Comparison of ENCODE assay signal across 11 cellular contexts in genomic region chr22:19173047-19174035, GRCh38. TPM values are rescaled to one million over a fixed set of nuclear protein-coding genes. Genes with fewer than 3 reads are reported as not detected.
DNase-seq lines count a peak whose midpoint lies in the region; FAIRE-seq and TF ChIP-seq lines count a peak whose summit lies in the region.
"Had no signal": no experiment of that assay in that cellular context is flagged by ENCODE, and none has a peak within 500 bp of the region (broad histone marks: within the 10 kb centered on the region; RNA-seq: fewer than 3 reads in every experiment).

No MANE protein-coding gene starts in this region.

- H3K27me3 ChIP-seq in BE2C = peaks cover 22% of the 10 kb centered on the region
- peaks cover 14% of the 10 kb centered on the region for H3K27me3 ChIP-seq in astrocyte (ENCODE audit: insufficient read depth, low read length)
- H3K27me3 ChIP-seq in mucosa of stomach (ENCODE audit: control insufficient read depth, insufficient read depth, low read length) = peaks cover 24% of the 10 kb centered on the region
- no peaks in the 10 kb centered on the region for H3K27me3 ChIP-seq in right atrium auricular region

- no peak overlapping the region for H2AFZ ChIP-seq in astrocyte (ENCODE audit: low read depth, low read length)

- H3K4me3 ChIP-seq in BE2C (ENCODE audit: low read depth, low read length) (peak overlapping the region; percentile 96), astrocyte (ENCODE audit: insufficient read depth, low read depth, low read length) (peak overlapping the region; percentile 85), mucosa of stomach (ENCODE audit: low read length) (no peak overlapping the region), right atrium auricular region (no peak overlapping the region)

- peaks cover 60% of the 10 kb centered on the region for H3K4me1 Mint-ChIP-seq in HFFc6 (ENCODE audit: low read depth)
- peaks cover 22% of the 10 kb centered on the region for H3K4me1 Mint-ChIP-seq in astrocyte (ENCODE audit: low read depth, unreplicated experiment)

- peak overlapping the region; percentile 98 for H3K27ac Mint-ChIP-seq in HFFc6
- H3K27ac Mint-ChIP-seq in astrocyte (ENCODE audit: unreplicated experiment) = peak overlapping the region; percentile 74

- H3K36me3 ChIP-seq in BE2C (no peaks in the 10 kb centered on the region; the same call in 1 of the 2 replicates), astrocyte (ENCODE audit: insufficient read depth, low read length) (no peaks in the 10 kb centered on the region), mucosa of stomach (ENCODE audit: control insufficient read depth, insufficient read depth, low read length) (no peaks in the 10 kb centered on the region), right atrium auricular region (no peaks in the 10 kb centered on the region)
- H3K36me3 ChIP-seq: thoracic aorta had no signal

- peaks cover 73% of the 10 kb centered on the region for H3K79me2 ChIP-seq in astrocyte (ENCODE audit: insufficient read depth, low read length)

- H3K36me3 Mint-ChIP-seq in HFFc6 (ENCODE audit: low read depth) (peaks cover 11% of the 10 kb centered on the region; the same call in 1 of the 2 replicates), astrocyte (ENCODE audit: low read depth, unreplicated experiment) (peaks cover 8% of the 10 kb centered on the region)

- FAIRE-seq in astrocyte (lab: Jason Lieb, UNC) = no peak

- peak overlapping the region; percentile 96 for H3K4me3 Mint-ChIP-seq in HFFc6
- peak overlapping the region; percentile 98 for H3K4me3 Mint-ChIP-seq in astrocyte (ENCODE audit: unreplicated experiment)

- no peak for TF ChIP-seq CTCF in BE2C (IDR thresholded peaks at IDR 0.05; ENCODE audit: low read depth, low read length)
- TF ChIP-seq CTCF in HFFc6 (IDR thresholded peaks at IDR 0.05) = no peak
- TF ChIP-seq CTCF in astrocyte (IDR thresholded peaks at IDR 0.05; ENCODE audit: insufficient read depth, low read depth, low read length) = no peak
- no peak for TF ChIP-seq CTCF in right atrium auricular region (IDR thresholded peaks at IDR 0.05)

- peak overlapping the region; percentile 99 for H3K4me2 ChIP-seq in astrocyte (ENCODE audit: low read length)

- no peak for DNase-seq in BE2C
- no peak for DNase-seq in HFFc6
- no peak for DNase-seq in astrocyte (ENCODE audit: low read depth)
- no peak for DNase-seq in MV-4-11 (lab: John Stamatoyannopoulos, UW)
- DNase-seq in NCI-H526 treated with DMSO at 0.1 percent for 48 hours (lab: John Stamatoyannopoulos, UW) = no peak
- DNase-seq in right atrium auricular region (ENCODE audit: low spot score) = no peak
- DNase-seq in DMS79 (lab: John Stamatoyannopoulos, UW) = no peak

- peaks cover 54% of the 10 kb centered on the region for H4K20me1 ChIP-seq in astrocyte (ENCODE audit: insufficient read depth, low read length)

- H3K4me1 ChIP-seq in BE2C (peaks cover 16% of the 10 kb centered on the region), astrocyte (ENCODE audit: insufficient read depth, low read length) (peaks cover 52% of the 10 kb centered on the region), mucosa of stomach (ENCODE audit: control insufficient read depth, insufficient read depth, low read length) (peaks cover 54% of the 10 kb centered on the region), right atrium auricular region (peaks cover 0 to 81% of the 10 kb centered on the region in 2 donors)

- peak overlapping the region; percentile 97 for H3K9ac ChIP-seq in astrocyte (ENCODE audit: low read length)
- H3K9ac ChIP-seq in mucosa of stomach (ENCODE audit: low read length) = peak overlapping the region; percentile 97

- H3K27ac ChIP-seq in astrocyte (ENCODE audit: low read depth, low read length) = no peak overlapping the region
- H3K27ac ChIP-seq in right atrium auricular region = peak overlapping the region in 1 of 2 donors; percentile 12

- H3K9me3 ChIP-seq in BE2C (no peaks in the 10 kb centered on the region), astrocyte (ENCODE audit: insufficient read depth, low read depth, low read length) (no peaks in the 10 kb centered on the region), mucosa of stomach (ENCODE audit: control insufficient read depth, low read length) (no peaks in the 10 kb centered on the region), right atrium auricular region (no peaks in the 10 kb centered on the region)
- H3K9me3 ChIP-seq: thoracic aorta had no signal

- peaks cover 11% of the 10 kb centered on the region for H3K27me3 Mint-ChIP-seq in HFFc6 (ENCODE audit: insufficient read depth)
- H3K27me3 Mint-ChIP-seq in astrocyte (ENCODE audit: low read depth, unreplicated experiment) = peaks cover 11% of the 10 kb centered on the region

- H3K9me3 Mint-ChIP-seq in HFFc6 (no peaks in the 10 kb centered on the region), astrocyte (ENCODE audit: unreplicated experiment) (peaks cover 2% of the 10 kb centered on the region)

RNA-seq across cellular contexts. Expression of gene SLC25A1, which starts 5.2 kb away (rescaled TPM):
- 81.0 TPM for polyA plus RNA-seq in BE2C (2012; ENCODE audit: insufficient read depth, insufficient read length, low read depth)
- total RNA-seq in HFFc6 (2021; fragmentation: NEBNext Ultra II Directional; extraction: Animal tissue kit (Norgen Biotek cat#: 25700)) = 100 to 1,000 TPM; 102 to 124 (median 108) TPM
- total RNA-seq in astrocyte (84.5 and 97.9 TPM in 2 replicates), right atrium auricular region (10 to 100 TPM; 12.7 to 27.6 TPM)

RNA-seq across cellular contexts. Expression of gene GSC2, which starts 23.2 kb away (rescaled TPM):
- polyA plus RNA-seq in BE2C (2012; ENCODE audit: insufficient read depth, insufficient read length, low read depth) = not detected
- total RNA-seq in HFFc6 (2021; fragmentation: NEBNext Ultra II Directional; extraction: Animal tissue kit (Norgen Biotek cat#: 25700)) = not detected
- total RNA-seq in astrocyte (not detected in 2 replicates), right atrium auricular region (not detected)
- total RNA-seq: aorta, myocyte, thoracic aorta had no signal
- polyA plus RNA-seq: aorta had no signal

RNA-seq across cellular contexts. Expression of gene ESS2, which starts 28.9 kb away (rescaled TPM):
- polyA plus RNA-seq in BE2C (2012; ENCODE audit: insufficient read depth, insufficient read length, low read depth) = 40.2 TPM
- 10 to 100 TPM; 16.6 to 19.2 (median 17.6) TPM for total RNA-seq in HFFc6 (2021; fragmentation: NEBNext Ultra II Directional; extraction: Animal tissue kit (Norgen Biotek cat#: 25700))
- total RNA-seq in astrocyte (16.0 and 16.1 TPM in 2 replicates), right atrium auricular region (10 to 100 TPM in 1 of 2 donors, 1 to 10 TPM in 1; 8.5 to 12.0 TPM)

RNA-seq across cellular contexts. Expression of gene TSSK2, which starts 42.2 kb away (rescaled TPM):
- 6.5 TPM for polyA plus RNA-seq in BE2C (2012; ENCODE audit: insufficient read depth, insufficient read length, low read depth)
- not detected for total RNA-seq in HFFc6 (2021; fragmentation: NEBNext Ultra II Directional; extraction: Animal tissue kit (Norgen Biotek cat#: 25700))
- not detected in 2 replicates for total RNA-seq in astrocyte
- total RNA-seq in right atrium auricular region = not detected
- total RNA-seq: aorta, myocyte, thoracic aorta had no signal

RNA-seq across cellular contexts. Expression of gene DGCR2, which starts 51.1 kb away (rescaled TPM):
- polyA plus RNA-seq in BE2C (2012; ENCODE audit: insufficient read depth, insufficient read length, low read depth) = 69.5 TPM
- 10 to 100 TPM; 46.1 to 57.9 (median 53.7) TPM for total RNA-seq in HFFc6 (2021; fragmentation: NEBNext Ultra II Directional; extraction: Animal tissue kit (Norgen Biotek cat#: 25700))
- total RNA-seq in astrocyte (48.4 and 49.4 TPM in 2 replicates), right atrium auricular region (10 to 100 TPM; 32.8 to 48.1 TPM)

Comparison
In these comparisons a context has a peak if more than half of its experiments do, and no peak if none do; other contexts are left out.
1. H3K4me3 ChIP-seq: peak in BE2C (single experiment) and astrocyte (single experiment); none in mucosa of stomach (single experiment) and right atrium auricular region (0 of 2).